ENCODE assay signal across 8 cellular contexts in genomic region chr11:68009391-68010000, GRCh38. TPM values are rescaled to one million over a fixed set of nuclear protein-coding genes. Genes with fewer than 3 reads are reported as not detected.
DNase-seq lines count a peak whose midpoint lies in the region; ATAC-seq, FAIRE-seq and TF ChIP-seq lines count a peak whose summit lies in the region.

No MANE protein-coding gene starts in this region.

- H2AFZ ChIP-seq in osteoblast (ENCODE audit: low read length): no peak overlapping the region

- FAIRE-seq in G401.6 (lab: Jason Lieb, UNC): peak; percentile 54

- no peaks in the 10 kb centered on the region for H4K20me1 ChIP-seq in osteoblast (ENCODE audit: insufficient read depth, low read length)

- peaks cover 52% of the 10 kb centered on the region for H3K4me1 ChIP-seq in osteoblast (ENCODE audit: insufficient read depth, low read length)

- H3K27me3 ChIP-seq in osteoblast (ENCODE audit: insufficient read depth, low read length): no peaks in the 10 kb centered on the region

- peak overlapping the region; percentile 88 to 99 for H3K27ac ChIP-seq in coronary artery
- H3K27ac ChIP-seq in osteoblast (ENCODE audit: low read depth, low read length): peak overlapping the region; percentile 82

- DNase-seq in NOMO-1 treated with dmso at 0.1 percent for 144 hours (lab: John Stamatoyannopoulos, UW; ENCODE audit: unreplicated experiment) (peak; percentile 60), coronary artery (ENCODE audit: low spot score) (no peak), osteoblast (ENCODE audit: insufficient read length, low spot score, missing footprints) (no peak), NCI-H82 treated with DMSO at 0.1 percent for 48 hours (lab: John Stamatoyannopoulos, UW; ENCODE audit: unreplicated experiment) (no peak), HK-2 (ENCODE audit: unreplicated experiment) (no peak), SHP77 (lab: John Stamatoyannopoulos, UW) (no peak)

- no peaks in the 10 kb centered on the region for H3K9me3 ChIP-seq in osteoblast (ENCODE audit: low read depth, low read length)

- no peak for ATAC-seq in HG02798 (IDR thresholded peaks at IDR 0.05; ENCODE audit: poor library complexity, unreplicated experiment)

- TF ChIP-seq CTCF in coronary artery (IDR thresholded peaks at IDR 0.05) (no peak), osteoblast (IDR thresholded peaks at IDR 0.05; ENCODE audit: extremely low read depth, low read depth, low read length) (peak; percentile 26)

- no peaks in the 10 kb centered on the region for H3K36me3 ChIP-seq in osteoblast (ENCODE audit: insufficient read depth, low read length)

- H3K4me2 ChIP-seq in osteoblast (ENCODE audit: insufficient read depth, low read length): peak overlapping the region; percentile 98

- peaks cover 32% of the 10 kb centered on the region for H3K79me2 ChIP-seq in osteoblast (ENCODE audit: insufficient read depth, low read length)

- H3K4me3 ChIP-seq in coronary artery (peak overlapping the region; percentile 70), osteoblast (ENCODE audit: insufficient read depth, low read length) (no peak overlapping the region)

RNA-seq across cellular contexts. Expression of gene ALDH3B1, which starts 0.6 kb away (rescaled TPM):
- total RNA-seq in osteoblast: 59.5 and 63.0 TPM in 2 replicates

RNA-seq across cellular contexts. Expression of gene UNC93B1, which starts 5.6 kb away (rescaled TPM):
- 36.5 and 39.8 TPM in 2 replicates for total RNA-seq in osteoblast

RNA-seq across cellular contexts. Expression of gene NDUFS8, which starts 21.0 kb away (rescaled TPM):
- 60.7 and 73.1 TPM in 2 replicates for total RNA-seq in osteoblast

RNA-seq across cellular contexts. Expression of gene TCIRG1, which starts 29.3 kb away (rescaled TPM):
- 85.4 and 87.5 TPM in 2 replicates for total RNA-seq in osteoblast
